Comparison of ENCODE assay signal across 17 cellular contexts in genomic region chrX:13906103-13906502, GRCh38.
DNase-seq lines count a peak whose midpoint lies in the region; ATAC-seq and TF ChIP-seq lines count a peak whose summit lies in the region.
"Had no signal": no experiment of that assay in that cellular context is flagged by ENCODE, and none has a peak within 500 bp of the region (broad histone marks: within the 10 kb centered on the region; RNA-seq: fewer than 3 reads in every experiment).

No MANE protein-coding gene starts in this region.

- no peaks in the 10 kb centered on the region for H3K27me3 ChIP-seq in testis
- H3K27me3 ChIP-seq: brain microvascular endothelial cell, esophagus squamous epithelium had no signal

- intact Hi-C loops in testis (cut with DNase I; ENCODE audit: low total_unique reads) = no loop called here

- no peaks in the 10 kb centered on the region for H3K4me1 Mint-ChIP-seq in effector memory CD8-positive, alpha-beta T cell (ENCODE audit: low read depth in 2 of 2)
- H3K4me1 Mint-ChIP-seq: stimulated activated memory B cell treated with anti-CD40 and anti-IgM and Interleukin-4, amounts not matched to agents 10 μg/mL and 1 μg/mL and 100 μg/mL, for 72 hours had no signal

- TF ChIP-seq POLR2A in testis (IDR thresholded peaks at IDR 0.05) = no peak

- DNase-seq in NCI-H748 (lab: John Stamatoyannopoulos, UW; ENCODE audit: unreplicated experiment) (peak; percentile 64), NCI-H748 treated with DMSO at 0.1 percent for 48 hours (lab: John Stamatoyannopoulos, UW) (no peak), caudate nucleus (lab: John Stamatoyannopoulos, UW) (peak in 44 of 61 donors; percentile 2 to 78 (median 37)), medulla oblongata (ENCODE audit: extremely low spot score) (peak; percentile 72), testis (peak; percentile 46), activated gamma-delta T cell (lab: John Stamatoyannopoulos, UW) (no peak)
- DNase-seq in effector memory CD8-positive, alpha-beta T cell = no peak
- DNase-seq: activated naive CD4-positive, alpha-beta T cell treated with Interleukin-2 at 50 U/mL for 16 hours; brain microvascular endothelial cell; esophagus squamous epithelium; left colon; NCI-H1092 treated with DMSO at 0.1 percent for 48 hours; NCI-H2227 treated with DMSO at 0.1 percent for 48 hours; SHP77 had no signal

- H3K4me3 Mint-ChIP-seq in effector memory CD8-positive, alpha-beta T cell = no peak overlapping the region
- H3K4me3 Mint-ChIP-seq: stimulated activated memory B cell treated with anti-CD40 and anti-IgM and Interleukin-4, amounts not matched to agents 10 μg/mL and 1 μg/mL and 100 μg/mL, for 72 hours; T-helper 2 cell treated with Interferon-gamma antibody and Interleukin-4, amounts not matched to agents 5 μg/mL and 100 μg/mL, for 36 hours had no signal

- WGBS in testis, 2 donors = 21 to 33% methylated on average over 2 of the region's 2 CpGs

- H3K4me1 ChIP-seq in testis = no peaks in the 10 kb centered on the region
- H3K4me1 ChIP-seq: esophagus squamous epithelium had no signal

- H3K9me3 Mint-ChIP-seq in effector memory CD8-positive, alpha-beta T cell = no peaks in the 10 kb centered on the region
- H3K9me3 Mint-ChIP-seq: stimulated activated memory B cell treated with anti-CD40 and anti-IgM and Interleukin-4, amounts not matched to agents 10 μg/mL and 1 μg/mL and 100 μg/mL, for 72 hours; T-helper 2 cell treated with Interferon-gamma antibody and Interleukin-4, amounts not matched to agents 5 μg/mL and 100 μg/mL, for 36 hours had no signal

- no peaks in the 10 kb centered on the region for H3K9me3 ChIP-seq in testis
- H3K9me3 ChIP-seq: esophagus squamous epithelium had no signal

- ATAC-seq in SK-N-SH treated with all-trans-retinoic acid at 6 μM for 48 hours = no peak
- ATAC-seq in effector memory CD8-positive, alpha-beta T cell (replicated peaks) = no peak
- ATAC-seq: left colon; stimulated activated memory B cell treated with anti-CD40 and anti-IgM and Interleukin-4, amounts not matched to agents 10 μg/mL and 1 μg/mL and 100 μg/mL, for 72 hours had no signal

- H3K36me3 ChIP-seq in testis (ENCODE audit: low read depth, missing control alignments) = no peaks in the 10 kb centered on the region
- H3K36me3 ChIP-seq: brain microvascular endothelial cell, esophagus squamous epithelium had no signal

- no peak for TF ChIP-seq CTCF in testis (IDR thresholded peaks at IDR 0.05)

- H3K27ac ChIP-seq in caudate nucleus (ENCODE audit: low read depth, low read length) = peak overlapping the region; percentile 85
- no peak overlapping the region for H3K27ac ChIP-seq in testis
- H3K27ac ChIP-seq: brain microvascular endothelial cell, esophagus squamous epithelium had no signal

- H3K4me3 ChIP-seq in testis = no peak overlapping the region
- H3K4me3 ChIP-seq: esophagus squamous epithelium had no signal

- no peak overlapping the region for H3K27ac Mint-ChIP-seq in effector memory CD8-positive, alpha-beta T cell
- H3K27ac Mint-ChIP-seq: stimulated activated memory B cell treated with anti-CD40 and anti-IgM and Interleukin-4, amounts not matched to agents 10 μg/mL and 1 μg/mL and 100 μg/mL, for 72 hours; T-helper 2 cell treated with Interferon-gamma antibody and Interleukin-4, amounts not matched to agents 5 μg/mL and 100 μg/mL, for 36 hours had no signal

- H3K36me3 Mint-ChIP-seq in effector memory CD8-positive, alpha-beta T cell (ENCODE audit: insufficient read depth) = no peaks in the 10 kb centered on the region
- H3K36me3 Mint-ChIP-seq: stimulated activated memory B cell treated with anti-CD40 and anti-IgM and Interleukin-4, amounts not matched to agents 10 μg/mL and 1 μg/mL and 100 μg/mL, for 72 hours had no signal

- H3K27me3 Mint-ChIP-seq in effector memory CD8-positive, alpha-beta T cell = peaks cover 6 to 15% of the 10 kb centered on the region in 2 donors
- H3K27me3 Mint-ChIP-seq: stimulated activated memory B cell treated with anti-CD40 and anti-IgM and Interleukin-4, amounts not matched to agents 10 μg/mL and 1 μg/mL and 100 μg/mL, for 72 hours had no signal

TF ChIP-seq in SK-N-SH treated with all-trans-retinoic acid at 6 μM for 48 hours, 23 proteins besides CTCF, POLR2A, EP300 and RAD21 (continues in another document):
- TF ChIP-seq ZNF565 (CRISPR knock-in tag; conservative IDR thresholded peaks at IDR 0.05; ENCODE audit: low read depth) = no peak
- TF ChIP-seq, protein P1, sequence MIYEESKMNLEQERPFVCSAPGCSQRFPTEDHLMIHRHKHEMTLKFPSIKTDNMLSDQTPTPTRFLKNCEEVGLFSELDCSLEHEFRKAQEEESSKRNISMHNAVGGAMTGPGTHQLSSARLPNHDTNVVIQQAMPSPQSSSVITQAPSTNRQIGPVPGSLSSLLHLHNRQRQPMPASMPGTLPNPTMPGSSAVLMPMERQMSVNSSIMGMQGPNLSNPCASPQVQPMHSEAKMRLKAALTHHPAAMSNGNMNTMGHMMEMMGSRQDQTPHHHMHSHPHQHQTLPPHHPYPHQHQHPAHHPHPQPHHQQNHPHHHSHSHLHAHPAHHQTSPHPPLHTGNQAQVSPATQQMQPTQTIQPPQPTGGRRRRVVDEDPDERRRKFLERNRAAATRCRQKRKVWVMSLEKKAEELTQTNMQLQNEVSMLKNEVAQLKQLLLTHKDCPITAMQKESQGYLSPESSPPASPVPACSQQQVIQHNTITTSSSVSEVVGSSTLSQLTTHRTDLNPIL (CRISPR knock-in tag; IDR thresholded peaks at IDR 0.05; ENCODE audit: low read depth) = no peak
- no peak for TF ChIP-seq ZC3H10 (CRISPR knock-in tag; IDR thresholded peaks at IDR 0.05)
- TF ChIP-seq ZNF8 (CRISPR knock-in tag; IDR thresholded peaks at IDR 0.05) = no peak
- TF ChIP-seq ZNF70 (CRISPR knock-in tag; IDR thresholded peaks at IDR 0.05) = no peak
- no peak for TF ChIP-seq BACH2 (CRISPR knock-in tag; IDR thresholded peaks at IDR 0.05; ENCODE audit: borderline replicate concordance)
- TF ChIP-seq, protein P2, sequence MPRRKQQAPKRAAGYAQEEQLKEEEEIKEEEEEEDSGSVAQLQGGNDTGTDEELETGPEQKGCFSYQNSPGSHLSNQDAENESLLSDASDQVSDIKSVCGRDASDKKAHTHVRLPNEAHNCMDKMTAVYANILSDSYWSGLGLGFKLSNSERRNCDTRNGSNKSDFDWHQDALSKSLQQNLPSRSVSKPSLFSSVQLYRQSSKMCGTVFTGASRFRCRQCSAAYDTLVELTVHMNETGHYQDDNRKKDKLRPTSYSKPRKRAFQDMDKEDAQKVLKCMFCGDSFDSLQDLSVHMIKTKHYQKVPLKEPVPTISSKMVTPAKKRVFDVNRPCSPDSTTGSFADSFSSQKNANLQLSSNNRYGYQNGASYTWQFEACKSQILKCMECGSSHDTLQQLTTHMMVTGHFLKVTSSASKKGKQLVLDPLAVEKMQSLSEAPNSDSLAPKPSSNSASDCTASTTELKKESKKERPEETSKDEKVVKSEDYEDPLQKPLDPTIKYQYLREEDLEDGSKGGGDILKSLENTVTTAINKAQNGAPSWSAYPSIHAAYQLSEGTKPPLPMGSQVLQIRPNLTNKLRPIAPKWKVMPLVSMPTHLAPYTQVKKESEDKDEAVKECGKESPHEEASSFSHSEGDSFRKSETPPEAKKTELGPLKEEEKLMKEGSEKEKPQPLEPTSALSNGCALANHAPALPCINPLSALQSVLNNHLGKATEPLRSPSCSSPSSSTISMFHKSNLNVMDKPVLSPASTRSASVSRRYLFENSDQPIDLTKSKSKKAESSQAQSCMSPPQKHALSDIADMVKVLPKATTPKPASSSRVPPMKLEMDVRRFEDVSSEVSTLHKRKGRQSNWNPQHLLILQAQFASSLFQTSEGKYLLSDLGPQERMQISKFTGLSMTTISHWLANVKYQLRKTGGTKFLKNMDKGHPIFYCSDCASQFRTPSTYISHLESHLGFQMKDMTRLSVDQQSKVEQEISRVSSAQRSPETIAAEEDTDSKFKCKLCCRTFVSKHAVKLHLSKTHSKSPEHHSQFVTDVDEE (CRISPR knock-in tag; IDR thresholded peaks at IDR 0.05) = no peak
- TF ChIP-seq ARNTL (CRISPR knock-in tag; IDR thresholded peaks at IDR 0.05; ENCODE audit: borderline replicate concordance, low read depth) = no peak
- TF ChIP-seq RARB (CRISPR knock-in tag; IDR thresholded peaks at IDR 0.05) = no peak
- no peak for TF ChIP-seq ZFP30 (CRISPR knock-in tag; IDR thresholded peaks at IDR 0.05)
- TF ChIP-seq ESRRG (CRISPR knock-in tag; IDR thresholded peaks at IDR 0.05) = no peak
- no peak for TF ChIP-seq PPARA (CRISPR knock-in tag; IDR thresholded peaks at IDR 0.05; ENCODE audit: borderline replicate concordance)
- TF ChIP-seq OSR1 (CRISPR knock-in tag; IDR thresholded peaks at IDR 0.05) = no peak
- TF ChIP-seq, protein P3, sequence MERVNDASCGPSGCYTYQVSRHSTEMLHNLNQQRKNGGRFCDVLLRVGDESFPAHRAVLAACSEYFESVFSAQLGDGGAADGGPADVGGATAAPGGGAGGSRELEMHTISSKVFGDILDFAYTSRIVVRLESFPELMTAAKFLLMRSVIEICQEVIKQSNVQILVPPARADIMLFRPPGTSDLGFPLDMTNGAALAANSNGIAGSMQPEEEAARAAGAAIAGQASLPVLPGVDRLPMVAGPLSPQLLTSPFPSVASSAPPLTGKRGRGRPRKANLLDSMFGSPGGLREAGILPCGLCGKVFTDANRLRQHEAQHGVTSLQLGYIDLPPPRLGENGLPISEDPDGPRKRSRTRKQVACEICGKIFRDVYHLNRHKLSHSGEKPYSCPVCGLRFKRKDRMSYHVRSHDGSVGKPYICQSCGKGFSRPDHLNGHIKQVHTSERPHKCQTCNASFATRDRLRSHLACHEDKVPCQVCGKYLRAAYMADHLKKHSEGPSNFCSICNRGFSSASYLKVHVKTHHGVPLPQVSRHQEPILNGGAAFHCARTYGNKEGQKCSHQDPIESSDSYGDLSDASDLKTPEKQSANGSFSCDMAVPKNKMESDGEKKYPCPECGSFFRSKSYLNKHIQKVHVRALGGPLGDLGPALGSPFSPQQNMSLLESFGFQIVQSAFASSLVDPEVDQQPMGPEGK (CRISPR knock-in tag; IDR thresholded peaks at IDR 0.05; ENCODE audit: borderline replicate concordance) = no peak
- TF ChIP-seq ZFP3 (CRISPR knock-in tag; IDR thresholded peaks at IDR 0.05) = no peak
- TF ChIP-seq GLIS3 (CRISPR knock-in tag; IDR thresholded peaks at IDR 0.05) = no peak

Comparison
In these comparisons a context has a peak if more than half of its experiments do, and no peak if none do; other contexts are left out.
1. DNase-seq: peak in NCI-H748 (single experiment), caudate nucleus (44 of 61), medulla oblongata (single experiment) and testis (single experiment); none in NCI-H748 treated with DMSO at 0.1 percent for 48 hours (single experiment), effector memory CD8-positive, alpha-beta T cell (0 of 3) and activated gamma-delta T cell (single experiment).